Comparison of ENCODE assay signal across 25 cellular contexts in the genomic region with DNA sequence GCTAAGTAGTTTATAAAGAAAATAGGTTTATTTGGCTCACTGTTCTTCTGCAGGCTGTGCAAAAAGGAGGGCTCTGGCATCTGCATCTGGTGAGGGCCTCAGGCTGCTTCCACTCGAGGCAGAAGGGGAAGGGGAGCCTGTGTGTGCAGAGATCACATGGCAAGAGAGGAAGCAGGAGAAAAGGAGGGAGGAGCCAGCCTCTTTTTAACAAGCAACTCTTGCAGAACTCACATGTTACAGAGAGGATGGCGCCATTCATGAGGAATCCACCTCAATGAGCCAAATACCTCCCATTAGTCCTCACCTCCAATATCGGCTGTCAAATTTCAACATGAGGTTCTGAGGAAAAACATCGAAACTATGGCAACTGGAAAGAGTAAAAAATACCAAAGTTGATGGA.
"Had no signal": no experiment of that assay in that cellular context is flagged by ENCODE, and none has a peak within 500 bp of the region (broad histone marks: within the 10 kb centered on the region; RNA-seq: fewer than 3 reads in every experiment).

No MANE protein-coding gene starts in this region.

- DNase-seq: dorsolateral prefrontal cortex; effector CD4-positive, alpha-beta T cell; head of caudate nucleus; kidney; left lung; mesenchymal stem cell; mucosa of descending colon; naive B cell; stimulated activated CD4-positive, alpha-beta T cell treated with anti-CD3 and anti-CD28 coated beads, Interleukin-12 subunit alpha, Interleukin-12 subunit beta, amount 100 ng/mL, for 4 hours; stimulated activated CD4-positive, alpha-beta T cell treated with anti-CD3 and anti-CD28 coated beads, Interleukin-1b, Interleukin-23, amount 100 ng/mL, for 48 hours; stimulated activated CD4-positive, alpha-beta T cell treated with anti-CD3 and anti-CD28 coated beads, Interleukin-4, amount 100 ng/mL, for 1 hour; stimulated activated CD8-positive, alpha-beta memory T cell treated with anti-CD3 and anti-CD28 coated beads, Interleukin-4, amount 100 ng/mL, for 48 hours; stimulated activated naive CD4-positive, alpha-beta T cell treated with Interleukin-2 at 50 U/mL for 16 hours; stomach; substantia nigra; testis; tibial artery had no signal

- H3K9me3 Mint-ChIP-seq: nephron, type B pancreatic cell had no signal

- H3K9me3 ChIP-seq: mucosa of descending colon, stomach, testis, tibial artery had no signal

- H3K4me1 ChIP-seq: left lung, parathyroid adenoma, stomach, testis, tibial artery had no signal

- H3K27ac Mint-ChIP-seq: mesothelial cell of epicardium, naive B cell, nephron, neural progenitor cell, progenitor cell of endocrine pancreas, type B pancreatic cell had no signal

- H3K27ac ChIP-seq: dorsolateral prefrontal cortex, left lung, neural progenitor cell, parathyroid adenoma, stomach, testis, tibial artery had no signal

- H3K4me3 Mint-ChIP-seq: mesothelial cell of epicardium, naive B cell, nephron, neural progenitor cell, type B pancreatic cell had no signal

- H3K36me3 Mint-ChIP-seq: mesothelial cell of epicardium, naive B cell, neural progenitor cell, type B pancreatic cell had no signal

- H3K27me3 ChIP-seq: left lung, neural progenitor cell, stomach, testis, tibial artery had no signal

- H3K4me3 ChIP-seq: dorsolateral prefrontal cortex, left lung, mucosa of descending colon, neural progenitor cell, smooth muscle cell, stomach, testis, tibial artery had no signal

- H3K4me1 Mint-ChIP-seq: mesothelial cell of epicardium, naive B cell, nephron had no signal

- H3K36me3 ChIP-seq: left lung, neural progenitor cell, stomach, tibial artery had no signal

- H3K27me3 Mint-ChIP-seq: naive B cell, progenitor cell of endocrine pancreas, type B pancreatic cell had no signal

- ATAC-seq: left lung, mucosa of descending colon, sciatic nerve had no signal
